Comparison of ENCODE assay signal across 1 cellular context in genomic region chr9:100466828-100467220, GRCh38.
TF ChIP-seq lines count a peak whose summit lies in the region.

No MANE protein-coding gene starts in this region.

TF ChIP-seq in HepG2, 621 proteins besides CTCF, POLR2A, EP300 and RAD21 (continued from another document):
- TF ChIP-seq SNAPC4 (CRISPR knock-in tag; IDR thresholded peaks at IDR 0.05) (no peak), ZSCAN29 (CRISPR knock-in tag; conservative IDR thresholded peaks at IDR 0.05) (no peak), ARID4A (CRISPR knock-in tag; IDR thresholded peaks at IDR 0.05; ENCODE audit: borderline replicate concordance) (no peak), MEF2D (CRISPR knock-in tag; IDR thresholded peaks at IDR 0.05) (no peak), MYC (CRISPR knock-in tag; IDR thresholded peaks at IDR 0.05; ENCODE audit: borderline replicate concordance) (no peak), CREB1 (IDR thresholded peaks at IDR 0.05) (0 out of 2 replicates have a peak, but pooled peaks have one; percentile 30), CREB1 (CRISPR knock-in tag; IDR thresholded peaks at IDR 0.05) (no peak), RAD51 (IDR thresholded peaks at IDR 0.05; ENCODE audit: borderline replicate concordance) (peak; percentile 46; the same call in 1 of the 2 replicates), SAFB2 (CRISPR knock-in tag; IDR thresholded peaks at IDR 0.05; ENCODE audit: borderline replicate concordance, low read depth) (no peak), ZNF576 (CRISPR knock-in tag; IDR thresholded peaks at IDR 0.05) (no peak), FOXO1 (CRISPR knock-in tag; IDR thresholded peaks at IDR 0.05) (no peak), ZFX (CRISPR knock-in tag; IDR thresholded peaks at IDR 0.05; ENCODE audit: low read depth) (no peak), ZBTB8A (CRISPR knock-in tag; IDR thresholded peaks at IDR 0.05; ENCODE audit: borderline replicate concordance, low read depth) (no peak), SP4 (CRISPR knock-in tag; IDR thresholded peaks at IDR 0.05) (no peak), GTF2F1 (IDR thresholded peaks at IDR 0.05; ENCODE audit: low read length) (no peak)
- TF ChIP-seq, protein P1, sequence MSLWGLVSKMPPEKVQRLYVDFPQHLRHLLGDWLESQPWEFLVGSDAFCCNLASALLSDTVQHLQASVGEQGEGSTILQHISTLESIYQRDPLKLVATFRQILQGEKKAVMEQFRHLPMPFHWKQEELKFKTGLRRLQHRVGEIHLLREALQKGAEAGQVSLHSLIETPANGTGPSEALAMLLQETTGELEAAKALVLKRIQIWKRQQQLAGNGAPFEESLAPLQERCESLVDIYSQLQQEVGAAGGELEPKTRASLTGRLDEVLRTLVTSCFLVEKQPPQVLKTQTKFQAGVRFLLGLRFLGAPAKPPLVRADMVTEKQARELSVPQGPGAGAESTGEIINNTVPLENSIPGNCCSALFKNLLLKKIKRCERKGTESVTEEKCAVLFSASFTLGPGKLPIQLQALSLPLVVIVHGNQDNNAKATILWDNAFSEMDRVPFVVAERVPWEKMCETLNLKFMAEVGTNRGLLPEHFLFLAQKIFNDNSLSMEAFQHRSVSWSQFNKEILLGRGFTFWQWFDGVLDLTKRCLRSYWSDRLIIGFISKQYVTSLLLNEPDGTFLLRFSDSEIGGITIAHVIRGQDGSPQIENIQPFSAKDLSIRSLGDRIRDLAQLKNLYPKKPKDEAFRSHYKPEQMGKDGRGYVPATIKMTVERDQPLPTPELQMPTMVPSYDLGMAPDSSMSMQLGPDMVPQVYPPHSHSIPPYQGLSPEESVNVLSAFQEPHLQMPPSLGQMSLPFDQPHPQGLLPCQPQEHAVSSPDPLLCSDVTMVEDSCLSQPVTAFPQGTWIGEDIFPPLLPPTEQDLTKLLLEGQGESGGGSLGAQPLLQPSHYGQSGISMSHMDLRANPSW (CRISPR knock-in tag; IDR thresholded peaks at IDR 0.05; ENCODE audit: borderline replicate concordance): no peak
